30 cellular contexts compared by ENCODE assay signal in the genomic region with DNA sequence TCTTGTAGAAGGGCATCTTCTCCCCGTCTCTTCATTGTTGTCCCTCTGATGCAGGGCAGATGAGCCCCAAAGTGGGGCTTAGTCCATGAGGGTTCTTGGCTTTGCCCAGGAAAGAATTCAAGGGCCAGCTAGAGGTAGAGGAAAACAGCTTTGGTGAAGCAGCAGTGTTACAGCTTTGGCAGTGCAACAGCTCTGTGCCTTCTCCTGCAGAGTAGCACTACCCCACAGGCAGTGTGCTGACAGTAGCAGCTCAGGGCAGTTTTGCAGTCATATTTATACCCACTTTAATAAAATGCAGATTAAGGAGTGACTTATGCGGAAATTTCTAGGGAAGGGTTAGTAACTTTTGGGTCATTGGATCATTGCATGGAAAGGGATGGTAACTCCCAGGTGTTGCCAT.
"Had no signal": no experiment of that assay in that cellular context is flagged by ENCODE, and none has a peak within 500 bp of the region (broad histone marks: within the 10 kb centered on the region; RNA-seq: fewer than 3 reads in every experiment).

No MANE protein-coding gene starts in this region.

- H3K9me3 ChIP-seq: adrenal gland, body of pancreas, breast epithelium, Peyer's patch had no signal

- DNase-seq: activated CD4-positive, alpha-beta T cell treated with anti-CD3 and anti-CD28 coated beads for 36 hours; activated CD4-positive, alpha-beta T cell treated with anti-CD3 and anti-CD28 coated beads, Interleukin-2, amount 10 ng/mL, durations not matched to agents 7 days and 5 days; activated CD4-positive, alpha-beta T cell treated with anti-CD3 and anti-CD28 coated beads, Interleukin-2, amount 50 U/mL, for 48 hours; activated CD8-positive, alpha-beta T cell treated with anti-CD3 and anti-CD28 coated beads, Interleukin-2, amount 10 ng/mL, durations not matched to agents 7 days and 5 days; activated gamma-delta T cell treated with Interleukin-2 at 50 U/mL for 16 hours; activated naive CD4-positive, alpha-beta T cell treated with anti-CD3 and anti-CD28 coated beads for 36 hours; activated T-cell treated with anti-CD3 and anti-CD28 coated beads, Interleukin-2, amount 50 U/mL, for 24 hours; adrenal gland; body of pancreas; caudate nucleus; cerebellar nuclear complex; NCI-H1048; NCI-H1105 treated with DMSO at 0.1 percent for 48 hours; NCI-H1436; NCI-H1694; NCI-H1930; NCI-H2081 treated with DMSO at 0.1 percent for 48 hours; NCI-H345; NCI-H510A; NCI-H526 treated with DMSO at 0.1 percent for 48 hours; NCI-H774; Peyer's patch; RPMI8226 had no signal

- H3K9me3 Mint-ChIP-seq: activated naive CD4-positive, alpha-beta T cell treated with anti-CD3 and anti-CD28 coated beads for 36 hours; activated naive CD4-positive, alpha-beta T cell treated with anti-CD3 and anti-CD28 coated beads, Interleukin-2, amount 50 U/mL, for 72 hours; activated T-cell treated with anti-CD3 and anti-CD28 coated beads, Interleukin-2, amount 50 U/mL, for 24 hours had no signal

- H3K4me1 Mint-ChIP-seq: activated CD4-positive, alpha-beta T cell treated with anti-CD3 and anti-CD28 coated beads for 36 hours; activated CD4-positive, alpha-beta T cell treated with anti-CD3 and anti-CD28 coated beads, Interleukin-2, amount 10 ng/mL, durations not matched to agents 7 days and 5 days had no signal

- H3K27me3 ChIP-seq: adrenal gland, body of pancreas, breast epithelium, Peyer's patch had no signal

- H3K27ac ChIP-seq: adrenal gland, body of pancreas, breast epithelium, Peyer's patch had no signal

- H3K4me3 Mint-ChIP-seq: activated CD4-positive, alpha-beta T cell treated with anti-CD3 and anti-CD28 coated beads for 36 hours; activated CD4-positive, alpha-beta T cell treated with anti-CD3 and anti-CD28 coated beads, Interleukin-2, amount 10 ng/mL, durations not matched to agents 7 days and 5 days; activated CD8-positive, alpha-beta T cell treated with anti-CD3 and anti-CD28 coated beads, Interleukin-2, amount 10 ng/mL, durations not matched to agents 7 days and 5 days; activated naive CD4-positive, alpha-beta T cell treated with anti-CD3 and anti-CD28 coated beads for 36 hours; activated T-cell treated with anti-CD3 and anti-CD28 coated beads, Interleukin-2, amount 50 U/mL, for 24 hours; T-helper 1 cell treated with Interleukin-12 subunit alpha and Interleukin-12 subunit beta and Interleukin-4 antibody, amounts not matched to agents 30 μg/mL and 1 μg/mL, for 36 hours; T-helper 2 cell treated with Interferon-gamma antibody and Interleukin-4, amounts not matched to agents 5 μg/mL and 100 μg/mL, for 36 hours; WTC11 had no signal

- H3K36me3 ChIP-seq: adrenal gland, breast epithelium, Peyer's patch had no signal

- H3K4me3 ChIP-seq: adrenal gland, body of pancreas, breast epithelium, Peyer's patch had no signal

- H3K27ac Mint-ChIP-seq: activated CD4-positive, alpha-beta T cell treated with anti-CD3 and anti-CD28 coated beads for 36 hours; activated CD4-positive, alpha-beta T cell treated with anti-CD3 and anti-CD28 coated beads, Interleukin-2, amount 10 ng/mL, durations not matched to agents 7 days and 5 days; activated CD8-positive, alpha-beta T cell treated with anti-CD3 and anti-CD28 coated beads, Interleukin-2, amount 10 ng/mL, durations not matched to agents 7 days and 5 days; activated naive CD4-positive, alpha-beta T cell treated with anti-CD3 and anti-CD28 coated beads for 36 hours; activated naive CD4-positive, alpha-beta T cell treated with anti-CD3 and anti-CD28 coated beads, Interleukin-2, amount 50 U/mL, for 72 hours; activated T-cell treated with anti-CD3 and anti-CD28 coated beads, Interleukin-2, amount 50 U/mL, for 24 hours; activated T-helper 2 cell treated with anti-CD3 and anti-CD28 coated beads, Interferon-gamma antibody, Interleukin-2, Interleukin-4, amounts not matched to agents 10 μg/mL and 5 μg/mL and 100 μg/mL, durations not matched to agents 14 hours and 24 hours and 36 hours; T-helper 1 cell treated with Interleukin-12 subunit alpha and Interleukin-12 subunit beta and Interleukin-4 antibody, amounts not matched to agents 30 μg/mL and 1 μg/mL, for 36 hours; T-helper 2 cell treated with Interferon-gamma antibody and Interleukin-4, amounts not matched to agents 5 μg/mL and 100 μg/mL, for 36 hours; WTC11 had no signal

- H3K4me1 ChIP-seq: body of pancreas, breast epithelium had no signal

- H3K36me3 Mint-ChIP-seq: activated naive CD4-positive, alpha-beta T cell treated with anti-CD3 and anti-CD28 coated beads, Interleukin-2, amount 50 U/mL, for 72 hours had no signal

- ATAC-seq: activated CD4-positive, alpha-beta T cell treated with anti-CD3 and anti-CD28 coated beads for 36 hours; activated CD4-positive, CD25-positive, alpha-beta regulatory T cell treated with anti-CD3 and anti-CD28 coated beads, Interleukin-2, amount 50 U/mL, for 24 hours; activated CD8-positive, alpha-beta T cell treated with anti-CD3 and anti-CD28 coated beads, Interleukin-2, amount 10 ng/mL, durations not matched to agents 7 days and 5 days; activated naive CD4-positive, alpha-beta T cell treated with anti-CD3 and anti-CD28 coated beads, Interleukin-2, amount 50 U/mL, for 72 hours; body of pancreas; WTC11 had no signal
